11 cellular contexts compared by ENCODE assay signal in the genomic region with DNA sequence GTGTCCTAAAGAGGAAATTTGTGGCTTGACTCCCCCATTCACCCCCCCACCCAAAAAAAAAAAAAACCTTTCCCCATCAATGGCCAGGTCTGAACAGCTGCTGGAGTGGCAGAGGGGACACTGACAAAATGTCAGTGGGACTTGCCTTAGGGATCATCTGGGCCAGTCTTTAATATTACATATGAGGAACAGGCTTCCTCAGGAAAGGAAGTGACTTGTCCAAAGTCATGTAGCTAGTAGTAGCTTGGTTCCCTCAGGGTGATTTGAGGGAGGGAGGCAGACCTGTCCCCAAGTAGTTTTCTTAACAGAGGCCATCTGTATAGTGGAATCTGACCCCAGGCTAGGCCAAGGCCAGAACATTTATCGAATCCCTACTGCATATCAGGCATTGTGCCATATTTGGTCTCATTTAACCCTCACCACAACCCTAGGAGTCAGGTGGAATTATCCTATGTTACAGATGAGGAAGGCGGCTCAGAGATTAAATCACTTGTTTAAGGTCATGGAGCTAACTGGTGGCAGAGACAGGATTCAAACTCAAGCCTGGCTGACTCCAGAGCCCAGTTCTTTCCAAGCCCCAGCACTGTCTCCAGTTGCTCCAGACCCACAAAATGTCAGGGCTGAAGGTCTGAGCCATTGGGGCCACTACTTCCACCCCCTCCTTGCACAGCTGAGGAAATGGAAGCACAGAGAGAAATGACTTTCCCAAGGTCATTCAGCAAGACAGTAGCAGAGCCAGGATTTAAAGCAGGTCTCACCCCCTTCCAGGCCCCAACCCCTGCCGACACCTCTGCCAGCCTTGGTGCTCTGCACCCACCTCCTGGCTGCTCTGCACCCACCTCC. TPM values are rescaled to one million over a fixed set of nuclear protein-coding genes. Genes with fewer than 3 reads are reported as not detected.
DNase-seq lines count a peak whose midpoint lies in the region; ATAC-seq and TF ChIP-seq lines count a peak whose summit lies in the region.
"Had no signal": no experiment of that assay in that cellular context is flagged by ENCODE, and none has a peak within 500 bp of the region (broad histone marks: within the 10 kb centered on the region; RNA-seq: fewer than 3 reads in every experiment).

No MANE protein-coding gene starts in this region.

- peaks cover 7 to 78% (median 38%) of the 10 kb centered on the region in 12 donors for H3K4me1 ChIP-seq in heart left ventricle
- H3K4me1 ChIP-seq in right cardiac atrium (ENCODE audit: control insufficient read depth, insufficient read depth, low read length) = peaks cover 12% of the 10 kb centered on the region
- peaks cover 0 to 82% (median 66%) of the 10 kb centered on the region in 4 donors for H3K4me1 ChIP-seq in tibial nerve

- H3K27ac Mint-ChIP-seq in memory B cell = peak overlapping the region; percentile 89

- H3K27me3 Mint-ChIP-seq in memory B cell = no peaks in the 10 kb centered on the region

- no peak for TF ChIP-seq CTCF in heart left ventricle (IDR thresholded peaks at IDR 0.05)
- no peak for TF ChIP-seq CTCF in tibial nerve (IDR thresholded peaks at IDR 0.05)

- TF ChIP-seq EP300 in tibial nerve (IDR thresholded peaks at IDR 0.05) = no peak

- H3K9me3 ChIP-seq in heart left ventricle (no peaks in the 10 kb centered on the region), right cardiac atrium (ENCODE audit: control insufficient read depth, low read length) (no peaks in the 10 kb centered on the region), tibial nerve (no peaks in the 10 kb centered on the region)

- H3K4me1 Mint-ChIP-seq in memory B cell = peaks cover 62% of the 10 kb centered on the region

- no peaks in the 10 kb centered on the region for H3K27me3 ChIP-seq in heart left ventricle
- H3K27me3 ChIP-seq in right cardiac atrium (ENCODE audit: control insufficient read depth, insufficient read depth) = no peaks in the 10 kb centered on the region
- no peaks in the 10 kb centered on the region for H3K27me3 ChIP-seq in tibial nerve

- H3K4me3 Mint-ChIP-seq in memory B cell = no peak overlapping the region

- H3K4me3 ChIP-seq in heart left ventricle (peak overlapping the region in 1 of 12 donors; percentile 5), right cardiac atrium (ENCODE audit: low read length) (no peak overlapping the region), tibial nerve (peak overlapping the region in 2 of 4 donors; percentile 16 to 41)

- intact Hi-C loops in heart left ventricle (cut with DNase I) = loop anchor here in 2 of 10 donors (5.0 kb wide), 1 partner anchor 46 kb away; no protein-coding TSS in a partner anchor
- intact Hi-C loops in right cardiac atrium (cut with DNase I) = loop anchor here in 1 of 4 donors (10.0 kb wide), 1 partner anchor 48 kb away; a partner anchor contains a TSS

- ATAC-seq in heart left ventricle = no peak
- ATAC-seq in right cardiac atrium = no peak
- ATAC-seq in memory B cell (ENCODE audit: low read depth) = no peak
- ATAC-seq in GM21367 (IDR thresholded peaks at IDR 0.05; ENCODE audit: unreplicated experiment) = no peak
- ATAC-seq in HG02588 (IDR thresholded peaks at IDR 0.05; ENCODE audit: unreplicated experiment) = no peak

- H3K36me3 ChIP-seq in heart left ventricle (peaks cover 0 to 25% (median 17%) of the 10 kb centered on the region in 9 donors), tibial nerve (peaks cover 0 to 24% (median 0%) of the 10 kb centered on the region in 3 donors)

- no peak for TF ChIP-seq POLR2A in heart left ventricle (IDR thresholded peaks at IDR 0.05)
- no peak for TF ChIP-seq POLR2A in tibial nerve (IDR thresholded peaks at IDR 0.05)

- 69 to 78% (median 74%) methylated on average over 3 of the region's 3 CpGs for WGBS in heart left ventricle, 4 donors
- 69% methylated on average over 3 of the region's 3 CpGs for WGBS in right cardiac atrium
- WGBS in tibial nerve, 2 donors = 66 to 75% methylated on average over 3 of the region's 3 CpGs

- DNase-seq in heart left ventricle (no peak), right cardiac atrium (no peak), memory B cell (ENCODE audit: low spot score in 2 of 2) (no peak), tibial nerve (ENCODE audit: low spot score in 2 of 2) (no peak), COR-L47 (lab: John Stamatoyannopoulos, UW) (no peak)
- peak; percentile 12 for DNase-seq in activated naive CD4-positive, alpha-beta T cell treated with anti-CD3 and anti-CD28 coated beads, Interleukin-2, amount 50 U/mL, for 16 hours
- DNase-seq: activated CD4-positive, alpha-beta T cell treated with anti-CD3 and anti-CD28 coated beads for 1 hour; cortex of kidney had no signal

- no peaks in the 10 kb centered on the region for H3K9me3 Mint-ChIP-seq in memory B cell

- H3K27ac ChIP-seq in heart left ventricle = peak overlapping the region in 7 of 12 donors; percentile 30 to 97 (median 51)
- no peak overlapping the region for H3K27ac ChIP-seq in right cardiac atrium (ENCODE audit: low read length)
- peak overlapping the region; percentile 74 to 99 (median 94) for H3K27ac ChIP-seq in tibial nerve

- peaks cover 7% of the 10 kb centered on the region for H3K36me3 Mint-ChIP-seq in memory B cell

RNA-seq across cellular contexts. Expression of a gene that starts 10.4 kb away (rescaled TPM):
- total RNA-seq in heart left ventricle (10 to 100 TPM; 29.5 to 80.0 (median 46.6) TPM), right cardiac atrium (10 to 100 TPM; 40.3 to 66.6 (median 52.7) TPM), tibial nerve (10 to 100 TPM; 44.6 to 53.4 (median 49.5) TPM)
- polyA plus RNA-seq in heart left ventricle (100 to 1,000 TPM in 1 of 2 donors, 10 to 100 TPM in 1; 39.2 to 103 TPM), right cardiac atrium (41.7 TPM)

RNA-seq across cellular contexts. Expression of a gene that starts 19.6 kb away (rescaled TPM):
- not detected for total RNA-seq in heart left ventricle
- not detected for polyA plus RNA-seq in heart left ventricle
- not detected for total RNA-seq in right cardiac atrium
- not detected for polyA plus RNA-seq in right cardiac atrium
- 1 to 10 TPM in 1 of 4 donors, not detected in 3; 1.5 TPM for total RNA-seq in tibial nerve
- total RNA-seq: kidney had no signal

RNA-seq across cellular contexts. Expression of a gene that starts 20.6 kb away (rescaled TPM):
- total RNA-seq in heart left ventricle = under 1 TPM in 8 of 9 donors, not detected in 1; 0.14 to 0.62 (median 0.35) TPM
- under 1 TPM; 0.17 to 0.65 TPM for polyA plus RNA-seq in heart left ventricle
- total RNA-seq in right cardiac atrium = under 1 TPM in 3 of 4 donors, not detected in 1; 0.25 to 0.33 (median 0.32) TPM
- 0.23 TPM for polyA plus RNA-seq in right cardiac atrium
- 1 to 10 TPM in 3 of 4 donors, under 1 TPM in 1; 0.90 to 4.2 (median 1.7) TPM for total RNA-seq in tibial nerve

RNA-seq across cellular contexts. Expression of a gene that starts 20.6 kb away (rescaled TPM):
- total RNA-seq in heart left ventricle (not detected), right cardiac atrium (not detected), tibial nerve (1 to 10 TPM in 1 of 4 donors, under 1 TPM in 2, not detected in 1; 0.21 to 3.5 (median 0.90) TPM)
- polyA plus RNA-seq in heart left ventricle (not detected), right cardiac atrium (not detected)
- total RNA-seq: kidney had no signal

RNA-seq across cellular contexts. Expression of a gene that starts 29.8 kb away (rescaled TPM):
- total RNA-seq in heart left ventricle (10 to 100 TPM; 19.4 to 35.0 (median 27.4) TPM), right cardiac atrium (10 to 100 TPM; 22.8 to 32.7 (median 25.2) TPM), tibial nerve (10 to 100 TPM; 17.4 to 33.6 (median 23.6) TPM)
- polyA plus RNA-seq in heart left ventricle (10 to 100 TPM; 22.3 to 50.7 TPM), right cardiac atrium (25.3 TPM)
